In genomic region chr11:129589190-129589589, GRCh38 we compare ENCODE assay signal across 22 cellular contexts.
DNase-seq lines count a peak whose midpoint lies in the region; ATAC-seq, FAIRE-seq and TF ChIP-seq lines count a peak whose summit lies in the region.
"Had no signal": no experiment of that assay in that cellular context is flagged by ENCODE, and none has a peak within 500 bp of the region (broad histone marks: within the 10 kb centered on the region; RNA-seq: fewer than 3 reads in every experiment).

No MANE protein-coding gene starts in this region.

- H3K14ac ChIP-seq in H1 (ENCODE audit: insufficient read length) = no peak overlapping the region

- TF ChIP-seq RAD21 in SK-N-SH (IDR thresholded peaks at IDR 0.05; ENCODE audit: low read length) (no peak), H1 (IDR thresholded peaks at IDR 0.05 in 1 of 2, conservative IDR thresholded peaks at IDR 0.05 in 1 of 2; ENCODE audit: low read depth in 2 of 2, low read length in 2 of 2) (no peak; a peak in 1 of 4 replicates)

- H3K27me3 ChIP-seq in SK-N-SH (ENCODE audit: insufficient read depth) = no peaks in the 10 kb centered on the region; the same call in 1 of the 2 replicates
- peaks cover 0 to 2% (median under 1%) of the 10 kb centered on the region in 4 experiments; a peak in 1 of 7 replicates for H3K27me3 ChIP-seq in H1 (replicated peaks in 1 of 4; ENCODE audit: control insufficient read depth in 3 of 4, extremely low read depth in 1 of 4, insufficient read depth in 3 of 4, low read length in 3 of 4)
- H3K27me3 ChIP-seq in pancreas = no peaks in the 10 kb centered on the region
- no peaks in the 10 kb centered on the region for H3K27me3 ChIP-seq in tibial artery

- H4K20me1 ChIP-seq in SK-N-SH (ENCODE audit: insufficient read depth) (no peaks in the 10 kb centered on the region), H1 (replicated peaks in 1 of 2; ENCODE audit: control insufficient read depth in 1 of 2, insufficient read depth in 2 of 2, low read length in 2 of 2) (no peaks in the 10 kb centered on the region)

- 5% methylated on average over 4 of the region's 4 CpGs for WGBS in SK-N-SH (ENCODE audit: low lambda C conversion rate)
- 18% methylated on average over 4 of the region's 4 CpGs; no CpG with 5 or more reads in 1 of the 2 experiments for WGBS in H1 (ENCODE audit: extremely low coverage in 1 of 2, insufficient coverage in 1 of 2, insufficient read length in 1 of 2, insufficient replicate concordance in 2 of 2, low coverage in 1 of 2, low lambda C conversion rate in 2 of 2, missing lambda C conversion rate in 1 of 2), 2 experiments
- 29 to 33% methylated on average over 4 of the region's 4 CpGs for WGBS in pancreas, 2 donors

- CTCF ChIA-PET in SK-N-SH (lab: Yijun Ruan, JAX) (no interaction called here), H1 (lab: Charles Lee; ENCODE audit: partially characterized antibody) (interaction anchor here (0.7 to 1.1 kb wide), 5 partner anchors 31 to 225 kb away, joined by 3 to 4 read pairs (median 3); no protein-coding TSS in a partner anchor)

- no peaks in the 10 kb centered on the region for H3K9me2 ChIP-seq in SK-N-SH

- H3K4me3 ChIP-seq in SK-N-SH (ENCODE audit: low read depth in 2 of 2, low read length in 1 of 2) (no peak overlapping the region), H1 (ENCODE audit: extremely low read depth in 1 of 4, insufficient read depth in 2 of 4, low read depth in 3 of 4, low read length in 4 of 4) (no peak overlapping the region), pancreas (no peak overlapping the region), tibial artery (no peak overlapping the region)
- H3K4me3 ChIP-seq: GM12878 had no signal

- no peak overlapping the region for H2BK20ac ChIP-seq in H1 (ENCODE audit: low read length)

- H3K9me3 ChIP-seq in SK-N-SH = no peaks in the 10 kb centered on the region
- H3K9me3 ChIP-seq in H1 (ENCODE audit: insufficient read depth in 2 of 2, low read depth in 1 of 2, low read length in 1 of 2) = no peaks in the 10 kb centered on the region
- H3K9me3 ChIP-seq in pancreas = no peaks in the 10 kb centered on the region
- H3K9me3 ChIP-seq in tibial artery = no peaks in the 10 kb centered on the region

- FAIRE-seq in H1 (lab: Jason Lieb, UNC) = peak; percentile 76
- FAIRE-seq in pancreas (lab: Jason Lieb, UNC) = no peak
- FAIRE-seq: GM12878, H54, HTR-8/SVneo, RCC 7860 had no signal

- H3F3A ChIP-seq in SK-N-SH (replicated peaks; ENCODE audit: insufficient read depth) = no peaks in the 10 kb centered on the region

- peak overlapping the region; percentile 63; the same call in 1 of the 2 replicates for H3K18ac ChIP-seq in H1 (ENCODE audit: extremely low read depth, low read length)

- no peaks in the 10 kb centered on the region for H3K79me1 ChIP-seq in H1 (ENCODE audit: low read depth, low read length)

- H4K8ac ChIP-seq in H1 (ENCODE audit: extremely low read depth, insufficient read depth, low read length) = no peak overlapping the region

- H4K91ac ChIP-seq in H1 (replicated peaks; ENCODE audit: insufficient read length, low read length) = no peak overlapping the region

- POLR2A ChIA-PET in SK-N-SH (lab: Yijun Ruan, JAX) (no interaction called here), H1 (lab: Charles Lee; ENCODE audit: partially characterized antibody) (no interaction called here)

- peak; percentile 37; the same call in 1 of the 3 replicates for ATAC-seq in SK-N-SH treated with all-trans-retinoic acid at 6 μM for 48 hours
- ATAC-seq in GM19328 (IDR thresholded peaks at IDR 0.05; ENCODE audit: unreplicated experiment) = no peak
- ATAC-seq in pancreas = no peak
- ATAC-seq in HG02852 (IDR thresholded peaks at IDR 0.05; ENCODE audit: unreplicated experiment) = no peak
- ATAC-seq: GM12878 had no signal

- H3K27ac ChIP-seq in SK-N-SH (ENCODE audit: low read depth in 2 of 2, low read length in 1 of 2) (no peak overlapping the region), H1 (ENCODE audit: low read depth, low read length) (no peak overlapping the region), pancreas (no peak overlapping the region), tibial artery (no peak overlapping the region)

- TF ChIP-seq CTCF in SK-N-SH (IDR thresholded peaks at IDR 0.05) (no peak), H1 (IDR thresholded peaks at IDR 0.05; ENCODE audit: control extremely low read depth in 1 of 3, insufficient read depth in 1 of 3, low read depth in 1 of 3, low read length in 3 of 3) (no peak), pancreas (IDR thresholded peaks at IDR 0.05) (no peak), tibial artery (IDR thresholded peaks at IDR 0.05) (no peak)

- no peak overlapping the region for H2BK5ac ChIP-seq in H1 (ENCODE audit: low read depth, low read length)

- H2AK5ac ChIP-seq in H1 (ENCODE audit: low read depth, low read length) = no peak overlapping the region

- no peak overlapping the region for H3K4ac ChIP-seq in H1 (replicated peaks; ENCODE audit: insufficient read length, low read depth, low read length)

- H3K23me2 ChIP-seq in H1 (ENCODE audit: low read depth, low read length) = no peaks in the 10 kb centered on the region; the same call in 1 of the 2 replicates

- TF ChIP-seq POLR2A in H1 (IDR thresholded peaks at IDR 0.05; ENCODE audit: control extremely low read depth in 1 of 2, low read depth in 2 of 2, low read length in 2 of 2) = no peak

- no peak for DNase-seq in SK-N-SH
- no peak for DNase-seq in H1 (ENCODE audit: low read depth in 1 of 2, low spot score in 2 of 2)
- peak; percentile 80 for DNase-seq in islet precursor cell
- no peak for DNase-seq in pancreas
- DNase-seq in tibial artery = no peak
- DNase-seq: 8988T; Calu3; CD4-positive, CD25-positive, alpha-beta regulatory T cell; IMR-90; NCI-H1048; NCI-H1436; NCI-H1930; NCI-H2171; NCI-H69; Right ventricle myocardium superior had no signal

- H3K23ac ChIP-seq in H1 (ENCODE audit: insufficient read length) = no peak overlapping the region

- no peak overlapping the region for H3K56ac ChIP-seq in H1 (replicated peaks; ENCODE audit: insufficient read length, low read depth, low read length)

- H3K79me2 ChIP-seq in SK-N-SH (ENCODE audit: insufficient read depth) (no peaks in the 10 kb centered on the region), H1 (ENCODE audit: control insufficient read depth in 1 of 2, insufficient read depth in 2 of 2, low read length in 2 of 2) (no peaks in the 10 kb centered on the region)

- no peak overlapping the region for H3K9ac ChIP-seq in SK-N-SH
- no peak overlapping the region for H3K9ac ChIP-seq in H1 (replicated peaks in 1 of 4; ENCODE audit: extremely low read depth in 1 of 4, low read depth in 3 of 4, low read length in 3 of 4)

- no peak overlapping the region for H2BK120ac ChIP-seq in H1 (replicated peaks; ENCODE audit: low read depth, low read length)

- intact Hi-C loops in pancreas (cut with DNase I) = no loop called here
- intact Hi-C loops in tibial artery (cut with DNase I; ENCODE audit: low total_unique reads) = no loop called here

- no peak overlapping the region for H3K4me2 ChIP-seq in SK-N-SH
- H3K4me2 ChIP-seq in H1 (ENCODE audit: insufficient read depth in 1 of 2, low read depth in 2 of 2, low read length in 2 of 2) = no peak overlapping the region

- H3K36me3 ChIP-seq in SK-N-SH (replicated peaks in 1 of 2; ENCODE audit: control insufficient read depth in 1 of 2, insufficient read depth in 2 of 2, low read length in 1 of 2) (no peaks in the 10 kb centered on the region), H1 (ENCODE audit: control insufficient read depth in 2 of 4, insufficient read depth in 4 of 4, low read length in 3 of 4) (no peaks in the 10 kb centered on the region), pancreas (no peaks in the 10 kb centered on the region), tibial artery (no peaks in the 10 kb centered on the region)

- H2BK12ac ChIP-seq in H1 (ENCODE audit: low read depth, low read length) = no peak overlapping the region

- H4K5ac ChIP-seq in H1 (ENCODE audit: insufficient read length, low read depth, low read length) = no peak overlapping the region

- H3K4me1 ChIP-seq in SK-N-SH (ENCODE audit: control insufficient read depth in 1 of 2, insufficient read depth in 2 of 2, low read depth in 1 of 2, low read length in 1 of 2) (peaks cover 0 to 12% of the 10 kb centered on the region in 2 experiments; a peak in 1 of 4 replicates), H1 (replicated peaks in 1 of 4; ENCODE audit: control insufficient read depth in 3 of 4, insufficient read depth in 4 of 4, low read length in 3 of 4) (peaks cover 2 to 11% (median 7%) of the 10 kb centered on the region in 4 experiments; a peak in 5 of 7 replicates), pancreas (no peaks in the 10 kb centered on the region), tibial artery (no peaks in the 10 kb centered on the region)

- TF ChIP-seq EP300 in SK-N-SH (IDR thresholded peaks at IDR 0.05; ENCODE audit: borderline replicate concordance in 1 of 2, low read depth in 1 of 2, low read length in 1 of 2) (no peak), H1 (IDR thresholded peaks at IDR 0.05; ENCODE audit: borderline replicate concordance in 1 of 2, low read depth in 2 of 2, low read length in 2 of 2) (no peak)

- H2BK15ac ChIP-seq in H1 (ENCODE audit: low read length) = no peak overlapping the region

- no peak overlapping the region for H2AFZ ChIP-seq in SK-N-SH (ENCODE audit: low read depth)
- no peak overlapping the region for H2AFZ ChIP-seq in H1 (ENCODE audit: low read length)

TF ChIP-seq in SK-N-SH treated with all-trans-retinoic acid at 6 μM for 48 hours, 23 proteins besides CTCF, POLR2A, EP300 and RAD21 (continues in another document):
- no peak for TF ChIP-seq ZFP3 (CRISPR knock-in tag; IDR thresholded peaks at IDR 0.05)
- no peak for TF ChIP-seq ISL1 (CRISPR knock-in tag; IDR thresholded peaks at IDR 0.05)

TF ChIP-seq in SK-N-SH, 30 proteins besides CTCF, POLR2A, EP300 and RAD21:
- TF ChIP-seq GATA2 (CRISPR knock-in tag; IDR thresholded peaks at IDR 0.05) = no peak

TF ChIP-seq in H1, 55 proteins besides CTCF, POLR2A, EP300 and RAD21:
- no peak for TF ChIP-seq CTBP2 (IDR thresholded peaks at IDR 0.05; ENCODE audit: borderline replicate concordance, insufficient read depth, insufficient read length, low read length)
